In the genomic region with DNA sequence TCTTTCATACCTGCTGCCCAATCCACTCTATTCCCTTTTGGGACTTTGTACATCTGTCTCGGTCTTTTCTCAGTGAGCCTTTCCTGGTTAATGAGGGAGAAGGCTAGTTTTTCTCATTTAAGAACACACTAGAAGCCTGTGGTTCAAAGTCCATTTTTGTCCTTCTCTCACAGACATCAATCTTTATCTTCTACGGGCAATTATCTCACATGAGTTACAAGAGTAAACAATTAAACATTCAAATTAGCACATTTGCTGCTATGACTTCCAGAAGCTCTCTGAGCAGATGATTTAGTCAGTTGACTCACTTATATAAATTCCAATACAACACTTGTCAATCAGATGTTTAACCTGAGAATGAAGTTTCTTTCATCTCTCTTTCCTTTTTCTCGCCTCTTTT, we compare ENCODE assay signal across 24 cellular contexts.
"Had no signal": no experiment of that assay in that cellular context is flagged by ENCODE, and none has a peak within 500 bp of the region (broad histone marks: within the 10 kb centered on the region; RNA-seq: fewer than 3 reads in every experiment).

No MANE protein-coding gene starts in this region.

- H3K4me1 ChIP-seq: left lung, lower lobe of right lung, right atrium auricular region, right lobe of liver, testis, thyroid gland, upper lobe of left lung, vagina had no signal

- H3K4me3 ChIP-seq: left lung, lower lobe of right lung, ovary, right atrium auricular region, right lobe of liver, stomach, testis, thyroid gland, transverse colon, upper lobe of left lung, vagina had no signal

- DNase-seq: kidney glomerular epithelial cell; left cardiac atrium; left lung; lower lobe of right lung; mammary epithelial cell; mesenchymal stem cell; naive B cell; natural killer cell; ovary; right lobe of liver; stimulated activated CD4-positive, alpha-beta T cell treated with anti-CD3 and anti-CD28 coated beads, Interleukin-12 subunit alpha, Interleukin-12 subunit beta, amount 100 ng/mL, for 4 hours; stimulated activated CD4-positive, alpha-beta T cell treated with anti-CD3 and anti-CD28 coated beads, Interleukin-15, amount 100 ng/mL, for 24 hours; stimulated activated CD4-positive, alpha-beta T cell treated with anti-CD3 and anti-CD28 coated beads, Interleukin-2, amount 100 ng/mL, for 24 hours; stimulated activated CD4-positive, alpha-beta T cell treated with anti-CD3 and anti-CD28 coated beads, Interleukin-4, amount 100 ng/mL, for 1 hour; stimulated activated naive B cell treated with anti-CD40 and anti-IgM and Interleukin-4, amounts not matched to agents 10 μg/mL and 1 μg/mL and 100 μg/mL, for 72 hours; stimulated activated naive CD8-positive, alpha-beta T cell treated with anti-CD3 and anti-CD28 coated beads, Interleukin-15, Interleukin-2, amounts not matched to agents 100 U/mL and 50 U/mL, for 24 hours; stomach; testis; thyroid gland; transverse colon; upper lobe of left lung had no signal

- H3K36me3 ChIP-seq: left lung, lower lobe of right lung, ovary, right atrium auricular region, right lobe of liver, stomach, thyroid gland, transverse colon, upper lobe of left lung, vagina had no signal

- H3K9me3 ChIP-seq: left lung, lower lobe of right lung, ovary, right atrium auricular region, right lobe of liver, stomach, testis, thyroid gland, transverse colon, vagina had no signal

- ATAC-seq: left cardiac atrium; left lung; lower lobe of right lung; natural killer cell; right lobe of liver; stimulated activated naive B cell treated with anti-CD40 and anti-IgM and Interleukin-4, amounts not matched to agents 10 μg/mL and 1 μg/mL and 100 μg/mL, for 72 hours; stimulated activated naive CD8-positive, alpha-beta T cell treated with anti-CD3 and anti-CD28 coated beads, Interleukin-15, Interleukin-2, amounts not matched to agents 100 U/mL and 50 U/mL, for 24 hours had no signal

- FAIRE-seq: keratinocyte had no signal
